8 cellular contexts compared by ENCODE assay signal in genomic region chr12:67161322-67161918, GRCh38.
DNase-seq lines count a peak whose midpoint lies in the region; ATAC-seq, FAIRE-seq and TF ChIP-seq lines count a peak whose summit lies in the region.

No MANE protein-coding gene starts in this region.

- intact Hi-C loops in body of pancreas (cut with DNase I): no loop called here
- intact Hi-C loops in lower lobe of right lung (cut with DNase I): no loop called here
- intact Hi-C loops in transverse colon (cut with DNase I; ENCODE audit: low total_unique reads): no loop called here

- peak; percentile 54 for TF ChIP-seq CTCF in A549 (IDR thresholded peaks at IDR 0.05)
- peak; percentile 9 to 63 (median 46) for TF ChIP-seq CTCF in body of pancreas (IDR thresholded peaks at IDR 0.05)
- peak; percentile 50 for TF ChIP-seq CTCF in lower lobe of right lung (IDR thresholded peaks at IDR 0.05)
- peak; percentile 39 to 54 (median 46) for TF ChIP-seq CTCF in transverse colon (IDR thresholded peaks at IDR 0.05)

- H3K9me3 ChIP-seq in A549 (no peaks in the 10 kb centered on the region), body of pancreas (no peaks in the 10 kb centered on the region), lower lobe of right lung (no peaks in the 10 kb centered on the region), transverse colon (no peaks in the 10 kb centered on the region)

- H3K4me1 ChIP-seq in A549 (no peaks in the 10 kb centered on the region), body of pancreas (no peaks in the 10 kb centered on the region), lower lobe of right lung (no peaks in the 10 kb centered on the region), transverse colon (no peaks in the 10 kb centered on the region)

- H3K4me2 ChIP-seq in A549: no peak overlapping the region

- peak; percentile 66 to 86; a peak in 3 of 6 replicates for ATAC-seq in A549
- peak; percentile 66 for ATAC-seq in HG02798 (IDR thresholded peaks at IDR 0.05; ENCODE audit: poor library complexity, unreplicated experiment)
- peak; percentile 63 for ATAC-seq in body of pancreas
- ATAC-seq in lower lobe of right lung: peak; percentile 52 to 61

- H3K4me3 ChIP-seq in A549 (no peak overlapping the region), body of pancreas (no peak overlapping the region), lower lobe of right lung (no peak overlapping the region), transverse colon (no peak overlapping the region)

- peak; percentile 82 for FAIRE-seq in A549 (lab: Jason Lieb, UNC)

- 55% methylated on average over 6 of the region's 6 CpGs for WGBS in A549 (ENCODE audit: missing lambda C conversion rate)
- WGBS in body of pancreas, 2 donors: 75 to 79% methylated on average over 6 of the region's 6 CpGs
- 82 to 100% methylated on average over 2 to 6 of the region's 6 CpGs for WGBS in transverse colon (ENCODE audit: low coverage in 1 of 2), 2 donors

- no peak overlapping the region for H3K27ac ChIP-seq in A549
- no peak overlapping the region for H3K27ac ChIP-seq in body of pancreas
- H3K27ac ChIP-seq in lower lobe of right lung: no peak overlapping the region
- H3K27ac ChIP-seq in transverse colon: no peak overlapping the region

- no peak for TF ChIP-seq POLR2A in A549 (IDR thresholded peaks at IDR 0.05; ENCODE audit: low read length)
- TF ChIP-seq POLR2A in body of pancreas (IDR thresholded peaks at IDR 0.05): no peak
- no peak for TF ChIP-seq POLR2A in transverse colon (IDR thresholded peaks at IDR 0.05)

- POLR2A ChIA-PET in A549 (lab: Yijun Ruan, JAX): interaction anchor here (0.9 kb wide), 1 partner anchor 108 kb away, joined by 3 read pairs; the partner anchor contains the start of gene CAND1

- in situ Hi-C loops in transverse colon (cut with MboI; ENCODE audit: low pct_ligation_motif_present in 1 of 4, low pct_unique_long_range_greater_than_20kb in 1 of 4, low sequenced_read_pairs in 3 of 4): no loop called here

- H3K36me3 ChIP-seq in body of pancreas (replicated peaks in 1 of 2; ENCODE audit: insufficient read depth in 1 of 2, low read depth in 2 of 2) (no peaks in the 10 kb centered on the region), lower lobe of right lung (no peaks in the 10 kb centered on the region), transverse colon (no peaks in the 10 kb centered on the region)

- H3K27me3 ChIP-seq in body of pancreas (no peaks in the 10 kb centered on the region), lower lobe of right lung (ENCODE audit: low read depth) (no peaks in the 10 kb centered on the region), transverse colon (no peaks in the 10 kb centered on the region)

- TF ChIP-seq EP300 in A549 (IDR thresholded peaks at IDR 0.05) (no peak), transverse colon (IDR thresholded peaks at IDR 0.05; ENCODE audit: low read depth) (no peak)

- CTCF ChIA-PET in A549 (lab: Yijun Ruan, JAX): interaction anchor here (1.0 to 1.6 kb wide), 5 partner anchors 12 to 92 kb away, joined by 3 to 9 read pairs (median 4); no protein-coding TSS in a partner anchor

- DNase-seq in A549 (ENCODE audit: low read depth in 1 of 2, low spot score in 1 of 2) (peak; percentile 31 to 51), GM03348 (ENCODE audit: low spot score) (peak; percentile 62), OCI-M1 (lab: John Stamatoyannopoulos, UW) (peak; percentile 61), body of pancreas (peak; percentile 23 to 54 (median 52)), lower lobe of right lung (no peak), transverse colon (peak; percentile 39)
- no peak for DNase-seq in central memory CD4-positive, alpha-beta T cell

- TF ChIP-seq RAD21 in A549 (conservative IDR thresholded peaks at IDR 0.05 in 1 of 2, IDR thresholded peaks at IDR 0.05 in 1 of 2): peak in 1 of 2 experiments; percentile 45; a peak in 1 of 5 replicates

TF ChIP-seq in A549, 52 proteins besides CTCF, POLR2A, EP300 and RAD21:
- TF ChIP-seq SMC3 (IDR thresholded peaks at IDR 0.05) (peak; percentile 35; the same call in 1 of the 3 replicates), HMGXB4 (CRISPR knock-in tag; IDR thresholded peaks at IDR 0.05; ENCODE audit: borderline replicate concordance) (no peak), JUN (IDR thresholded peaks at IDR 0.05) (no peak)

Comparison
In these comparisons a context has a peak if more than half of its experiments do, and no peak if none do; other contexts are left out.
1. DNase-seq: peak in A549 (2 of 2), GM03348 (single experiment), OCI-M1 (single experiment), body of pancreas (4 of 4) and transverse colon (single experiment); none in lower lobe of right lung (single experiment) and central memory CD4-positive, alpha-beta T cell (single experiment).
2. Peak in every context shown above with its lines, with median percentiles within 50 percentile points of each other: ATAC-seq and CTCF ChIP-seq.